8 cellular contexts compared by ENCODE assay signal in genomic region chr16:29821663-29822115, GRCh38. TPM values are rescaled to one million over a fixed set of nuclear protein-coding genes. Genes with fewer than 3 reads are reported as not detected.
DNase-seq lines count a peak whose midpoint lies in the region; ATAC-seq, FAIRE-seq and TF ChIP-seq lines count a peak whose summit lies in the region.

No MANE protein-coding gene starts in this region.

- dilution Hi-C loops in IMR-90 (cut with HindIII; ENCODE audit: low sequenced_read_pairs, unreplicated experiment) = no loop called here

- no peaks in the 10 kb centered on the region for H3K27me3 ChIP-seq in IMR-90 (ENCODE audit: control insufficient read depth, insufficient read depth, low read length)
- no peaks in the 10 kb centered on the region for H3K27me3 ChIP-seq in mucosa of stomach (ENCODE audit: control insufficient read depth, insufficient read depth, low read length)

- TF ChIP-seq CTCF in A549 (IDR thresholded peaks at IDR 0.05) (no peak), IMR-90 (conservative IDR thresholded peaks at IDR 0.05; ENCODE audit: low read depth, low read length) (no peak), GM13976 (IDR thresholded peaks at IDR 0.05; ENCODE audit: borderline replicate concordance, control extremely low read depth, extremely low read depth, insufficient read depth, missing control alignments) (no peak)

- no peak for TF ChIP-seq RAD21 in A549 (conservative IDR thresholded peaks at IDR 0.05 in 1 of 2, IDR thresholded peaks at IDR 0.05 in 1 of 2)
- TF ChIP-seq RAD21 in IMR-90 (IDR thresholded peaks at IDR 0.05; ENCODE audit: low read length) = no peak

- H3K9ac ChIP-seq in IMR-90 (ENCODE audit: low read depth, low read length) (peak overlapping the region; percentile 88), mucosa of stomach (ENCODE audit: low read length) (peak overlapping the region; percentile 76)

- 13% methylated on average over 7 of the region's 7 CpGs for WGBS in A549 (ENCODE audit: missing lambda C conversion rate)
- no CpG with 5 or more reads among the region's 7 CpGs for WGBS in IMR-90 (ENCODE audit: extremely low coverage in 2 of 2, insufficient read length in 1 of 2), 2 experiments

- H3K56ac ChIP-seq in IMR-90 (ENCODE audit: extremely low read depth, insufficient read depth, low read length) = peak overlapping the region; percentile 94

- peaks cover 12% of the 10 kb centered on the region for H4K20me1 ChIP-seq in IMR-90 (ENCODE audit: insufficient read depth, low read length)

- H2BK5ac ChIP-seq in IMR-90 (ENCODE audit: low read depth, low read length, poor library complexity, severe bottlenecking) = peak overlapping the region; percentile 86

- no peak for FAIRE-seq in A549 (lab: Jason Lieb, UNC)

- H3K79me1 ChIP-seq in IMR-90 (ENCODE audit: low read depth in 1 of 2, low read length in 2 of 2) = peaks cover 25 to 70% of the 10 kb centered on the region in 2 experiments; a peak in 3 of 4 replicates

- H2BK120ac ChIP-seq in IMR-90 (ENCODE audit: low read depth, low read length) = peak overlapping the region; percentile 76

- peak overlapping the region; percentile 94 for H3K23ac ChIP-seq in IMR-90 (ENCODE audit: low read depth, low read length)

- H2AFZ ChIP-seq in IMR-90 (replicated peaks; ENCODE audit: low read length, poor library complexity) = no peak overlapping the region

- peak overlapping the region; percentile 99 for H3K14ac ChIP-seq in IMR-90 (replicated peaks; ENCODE audit: low read depth, low read length)

- H3K4me2 ChIP-seq in A549 (peak overlapping the region; percentile 99), IMR-90 (ENCODE audit: low read depth, low read length) (peak overlapping the region; percentile 90)

- H2BK15ac ChIP-seq in IMR-90 (ENCODE audit: low read depth, low read length) = peak overlapping the region; percentile 52; the same call in 2 of the 3 replicates

- H4K91ac ChIP-seq in IMR-90 (ENCODE audit: insufficient read depth, low read depth, low read length) = peak overlapping the region; percentile 92

- no TSS peak for BruUV-seq in IMR-90 (replicated peaks; lab: Mats Ljungman, UMichigan)

- peak overlapping the region; percentile 92 to 93 for H3K27ac ChIP-seq in A549
- peak overlapping the region; percentile 88 for H3K27ac ChIP-seq in IMR-90 (ENCODE audit: insufficient read depth, low read length)
- peak overlapping the region; percentile 53 for H3K27ac ChIP-seq in caudate nucleus (ENCODE audit: low read depth, low read length)

- peaks cover 76% of the 10 kb centered on the region for H3K4me1 ChIP-seq in A549
- H3K4me1 ChIP-seq in IMR-90 (ENCODE audit: control insufficient read depth, insufficient read depth, low read length) = peaks cover 31% of the 10 kb centered on the region
- peaks cover 74% of the 10 kb centered on the region for H3K4me1 ChIP-seq in mucosa of stomach (ENCODE audit: control insufficient read depth, insufficient read depth, low read length)

- POLR2A ChIA-PET in A549 (lab: Yijun Ruan, JAX) (interaction anchor here (0.6 to 2.5 kb wide), 3 partner anchors 26 to 54 kb away, joined by 3 to 9 read pairs (median 4); no protein-coding TSS in a partner anchor), IMR-90 (lab: Charles Lee; ENCODE audit: unreplicated experiment) (interaction anchor here (0.6 kb wide), 1 partner anchor 8 kb away, joined by 4 read pairs; no protein-coding TSS in a partner anchor)

- in situ Hi-C loops in IMR-90 (cut with MboI; ENCODE audit: low sequenced_read_pairs) = no loop called here
- in situ Hi-C loops in GM13976 (cut with MboI; ENCODE audit: low sequenced_read_pairs, unreplicated experiment) = no loop called here

- H2BK20ac ChIP-seq in IMR-90 (ENCODE audit: low read depth, low read length) = peak overlapping the region; percentile 65; the same call in 1 of the 2 replicates

- peak overlapping the region; percentile 57 for H3K18ac ChIP-seq in IMR-90 (ENCODE audit: low read depth, low read length)

- H4K5ac ChIP-seq in IMR-90 (ENCODE audit: low read depth, low read length) = peak overlapping the region; percentile 88

- DNase-seq in A549 (ENCODE audit: low read depth in 1 of 2, low spot score in 1 of 2) = peak; percentile 64 to 74
- DNase-seq in IMR-90 = peak; percentile 79
- DNase-seq in caudate nucleus (lab: John Stamatoyannopoulos, UW) = no peak
- DNase-seq in NCI-H69 (lab: John Stamatoyannopoulos, UW) = no peak
- DNase-seq in SIG-M5 treated with dmso at 0.1 percent for 504 hours (lab: John Stamatoyannopoulos, UW; ENCODE audit: unreplicated experiment) = no peak
- DNase-seq in NOMO-1 (lab: John Stamatoyannopoulos, UW; ENCODE audit: unreplicated experiment in 2 of 2) = no peak
- no peak for DNase-seq in GM13976 (ENCODE audit: low spot score)

- TF ChIP-seq EP300 in A549 (IDR thresholded peaks at IDR 0.05) = no peak

- CTCF ChIA-PET in A549 (lab: Yijun Ruan, JAX) = interaction anchor here (0.8 to 24.4 kb wide), 6 partner anchors 14 to 211 kb away, joined by 3 to 568 read pairs (median 4); partner anchors contain the start of genes KIF22 and MAZ
- CTCF ChIA-PET in IMR-90 (lab: Yijun Ruan, JAX) = interaction anchor here (0.6 to 1.8 kb wide), 2 partner anchors 27 to 594 kb away, joined by 3 to 7 read pairs; no protein-coding TSS in a partner anchor

- peaks cover 21% of the 10 kb centered on the region for H3K9me1 ChIP-seq in IMR-90 (ENCODE audit: insufficient read depth, low read length)

- intact Hi-C loops in IMR-90 (cut with micrococcal nuclease) = loop anchor here (5.0 kb wide), 1 partner anchor 41 kb away; the partner anchor contains the start of gene CDIPT

- TF ChIP-seq POLR2A in A549 (IDR thresholded peaks at IDR 0.05; ENCODE audit: low read length) = no peak
- TF ChIP-seq POLR2A in IMR-90 (IDR thresholded peaks at IDR 0.05; ENCODE audit: low read depth, low read length) = no peak

- H2AK5ac ChIP-seq in IMR-90 (ENCODE audit: low read depth, low read length) = peak overlapping the region; percentile 97

- no peaks in the 10 kb centered on the region for H3K9me3 ChIP-seq in A549
- H3K9me3 ChIP-seq in IMR-90 (ENCODE audit: control insufficient read depth, insufficient read depth, low read length) = no peaks in the 10 kb centered on the region
- H3K9me3 ChIP-seq in mucosa of stomach (ENCODE audit: control insufficient read depth, low read length) = no peaks in the 10 kb centered on the region

- H3K4ac ChIP-seq in IMR-90 (ENCODE audit: low read depth, low read length) = peak overlapping the region; percentile 93

- peak overlapping the region; percentile 100 for H2AK9ac ChIP-seq in IMR-90 (replicated peaks; ENCODE audit: low read depth, low read length, poor library complexity)

- H3K36me3 ChIP-seq in IMR-90 (ENCODE audit: control insufficient read depth, insufficient read depth, low read length) (peaks cover 6% of the 10 kb centered on the region), mucosa of stomach (ENCODE audit: control insufficient read depth, insufficient read depth, low read length) (no peaks in the 10 kb centered on the region)

- ATAC-seq in A549 (peak in 1 of 2 experiments; percentile 41; a peak in 3 of 6 replicates), IMR-90 (ENCODE audit: low read depth) (peak; percentile 22)

- H3K4me3 ChIP-seq in A549 = peak overlapping the region; percentile 61
- H3K4me3 ChIP-seq in IMR-90 (ENCODE audit: insufficient read depth, low read depth, low read length) = peak overlapping the region; percentile 85
- H3K4me3 ChIP-seq in mucosa of stomach (ENCODE audit: low read length) = peak overlapping the region; percentile 79

- H4K8ac ChIP-seq in IMR-90 (ENCODE audit: low read depth in 2 of 2, low read length in 2 of 2) = peak overlapping the region; percentile 68 to 95

RNA-seq across cellular contexts. Expression of gene MVP, which starts 1.4 kb away (rescaled TPM):
- 73.3 and 87.7 TPM in 2 replicates for polyA plus RNA-seq in A549 (2011; rRNA removed)
- 50.3 and 58.7 TPM in 2 replicates for polyA plus RNA-seq in A549 (2012; cell fraction: cytosol; rRNA removed)
- polyA plus RNA-seq in A549 (2012; cell fraction: nucleus; rRNA removed) = 188 and 201 TPM in 2 replicates
- 86.2 to 109 TPM (median 106 TPM) in 3 replicates for polyA plus RNA-seq in A549 (2017; fragmentation: RNase III; extraction: RNeasy Plus Mini Kit Qiagen cat#74134 plus additional on column Dnase treatment)
- polyA minus RNA-seq in A549 (2011; rRNA and poly(A)+ RNA removed) = 325 and 351 TPM in 2 replicates
- total RNA-seq in IMR-90 (2012; rRNA removed) = 221 and 319 TPM in 2 replicates
- polyA plus RNA-seq in IMR-90 (2012; rRNA removed) = 204 and 231 TPM in 2 replicates
- polyA plus RNA-seq in IMR-90 (2012; cell fraction: cytosol; rRNA removed) = 95.3 and 159 TPM in 2 replicates
- polyA plus RNA-seq in IMR-90 (2012; cell fraction: nucleus; rRNA removed; ENCODE audit: low replicate concordance) = 358 and 633 TPM in 2 replicates

RNA-seq across cellular contexts. Expression of gene PAGR1, which starts 5.7 kb away (rescaled TPM):
- 18.9 and 26.7 TPM in 2 replicates for polyA plus RNA-seq in A549 (2011; rRNA removed)
- polyA plus RNA-seq in A549 (2012; cell fraction: cytosol; rRNA removed) = 43.8 and 50.3 TPM in 2 replicates
- 25.9 and 29.0 TPM in 2 replicates for polyA plus RNA-seq in A549 (2012; cell fraction: nucleus; rRNA removed)
- 41.0 to 44.5 TPM (median 43.1 TPM) in 3 replicates for polyA plus RNA-seq in A549 (2017; fragmentation: RNase III; extraction: RNeasy Plus Mini Kit Qiagen cat#74134 plus additional on column Dnase treatment)
- polyA minus RNA-seq in A549 (2011; rRNA and poly(A)+ RNA removed) = 4.3 and 5.9 TPM in 2 replicates
- total RNA-seq in IMR-90 (2012; rRNA removed) = 10.6 and 15.3 TPM in 2 replicates
- 22.1 and 26.4 TPM in 2 replicates for polyA plus RNA-seq in IMR-90 (2012; rRNA removed)
- 21.9 and 41.0 TPM in 2 replicates for polyA plus RNA-seq in IMR-90 (2012; cell fraction: cytosol; rRNA removed)
- polyA plus RNA-seq in IMR-90 (2012; cell fraction: nucleus; rRNA removed; ENCODE audit: low replicate concordance) = 159 and 162 TPM in 2 replicates

RNA-seq across cellular contexts. Expression of gene PRRT2, which starts 9.7 kb away (rescaled TPM):
- polyA plus RNA-seq in A549 (2011; rRNA removed) (0.25 and 0.34 TPM in 2 replicates), A549 (2017; fragmentation: RNase III; extraction: RNeasy Plus Mini Kit Qiagen cat#74134 plus additional on column Dnase treatment) (0.34 to 0.55 TPM (median 0.44 TPM) in 3 replicates), IMR-90 (2012; rRNA removed) (10.5 and 10.7 TPM in 2 replicates)
- 0.54 and 0.62 TPM in 2 replicates for polyA plus RNA-seq in A549 (2012; cell fraction: cytosol; rRNA removed)
- polyA plus RNA-seq in A549 (2012; cell fraction: nucleus; rRNA removed) = 5.0 and 5.1 TPM in 2 replicates
- 0.29 and 0.34 TPM in 2 replicates for polyA minus RNA-seq in A549 (2011; rRNA and poly(A)+ RNA removed)
- total RNA-seq in IMR-90 (2012; rRNA removed) = 0.90 and 1.4 TPM in 2 replicates
- 2.2 and 2.7 TPM in 2 replicates for polyA plus RNA-seq in IMR-90 (2012; cell fraction: cytosol; rRNA removed)
- 150 and 201 TPM in 2 replicates for polyA plus RNA-seq in IMR-90 (2012; cell fraction: nucleus; rRNA removed; ENCODE audit: low replicate concordance)

RNA-seq across cellular contexts. Expression of gene MAZ, which starts 15.4 kb away (rescaled TPM):
- polyA plus RNA-seq in A549 (2011; rRNA removed) (79.6 and 99.7 TPM in 2 replicates), A549 (2017; fragmentation: RNase III; extraction: RNeasy Plus Mini Kit Qiagen cat#74134 plus additional on column Dnase treatment) (216 to 231 TPM (median 221 TPM) in 3 replicates), IMR-90 (2012; rRNA removed) (124 and 138 TPM in 2 replicates)
- polyA plus RNA-seq in A549 (2012; cell fraction: cytosol; rRNA removed) = 192 and 249 TPM in 2 replicates
- polyA plus RNA-seq in A549 (2012; cell fraction: nucleus; rRNA removed) = 213 and 345 TPM in 2 replicates
- 200 and 239 TPM in 2 replicates for polyA minus RNA-seq in A549 (2011; rRNA and poly(A)+ RNA removed)
- 113 and 127 TPM in 2 replicates for total RNA-seq in IMR-90 (2012; rRNA removed)
- polyA plus RNA-seq in IMR-90 (2012; cell fraction: cytosol; rRNA removed) = 55.6 and 129 TPM in 2 replicates
- 105 and 180 TPM in 2 replicates for polyA plus RNA-seq in IMR-90 (2012; cell fraction: nucleus; rRNA removed; ENCODE audit: low replicate concordance)

RNA-seq across cellular contexts. Expression of gene KIF22, which starts 31.1 kb away (rescaled TPM):
- polyA plus RNA-seq in A549 (2011; rRNA removed) (64.3 and 85.9 TPM in 2 replicates), A549 (2017; fragmentation: RNase III; extraction: RNeasy Plus Mini Kit Qiagen cat#74134 plus additional on column Dnase treatment) (70.0 to 73.7 TPM (median 72.6 TPM) in 3 replicates), IMR-90 (2012; rRNA removed) (65.1 and 66.0 TPM in 2 replicates)
- 131 and 139 TPM in 2 replicates for polyA plus RNA-seq in A549 (2012; cell fraction: cytosol; rRNA removed)
- polyA plus RNA-seq in A549 (2012; cell fraction: nucleus; rRNA removed) = 316 and 319 TPM in 2 replicates
- 147 and 158 TPM in 2 replicates for polyA minus RNA-seq in A549 (2011; rRNA and poly(A)+ RNA removed)
- total RNA-seq in IMR-90 (2012; rRNA removed) = 40.8 and 43.0 TPM in 2 replicates
- 29.9 and 41.8 TPM in 2 replicates for polyA plus RNA-seq in IMR-90 (2012; cell fraction: cytosol; rRNA removed)
- 96.9 and 151 TPM in 2 replicates for polyA plus RNA-seq in IMR-90 (2012; cell fraction: nucleus; rRNA removed; ENCODE audit: low replicate concordance)

Comparison
In these comparisons a context has a peak if more than half of its experiments do, and no peak if none do; other contexts are left out.
1. DNase-seq: peak in A549 (2 of 2) and IMR-90 (single experiment); none in caudate nucleus (0 of 61), NCI-H69 (single experiment), SIG-M5 treated with dmso at 0.1 percent for 504 hours (single experiment), NOMO-1 (0 of 2) and GM13976 (single experiment).
2. Peak in every context shown above with its lines, with median percentiles within 50 percentile points of each other: H3K27ac ChIP-seq and H3K4me3 ChIP-seq.